Comparison of ENCODE assay signal across 1 cellular context in genomic region chr11:88326112-88326511, GRCh38.
TF ChIP-seq lines count a peak whose summit lies in the region.

No MANE protein-coding gene starts in this region.

TF ChIP-seq in WTC11, 78 proteins besides CTCF, POLR2A, EP300 and RAD21:
- no peak for TF ChIP-seq ATF2 (CRISPR knock-in tag; IDR thresholded peaks at IDR 0.05; ENCODE audit: borderline replicate concordance, low read depth)
